In the genomic region with DNA sequence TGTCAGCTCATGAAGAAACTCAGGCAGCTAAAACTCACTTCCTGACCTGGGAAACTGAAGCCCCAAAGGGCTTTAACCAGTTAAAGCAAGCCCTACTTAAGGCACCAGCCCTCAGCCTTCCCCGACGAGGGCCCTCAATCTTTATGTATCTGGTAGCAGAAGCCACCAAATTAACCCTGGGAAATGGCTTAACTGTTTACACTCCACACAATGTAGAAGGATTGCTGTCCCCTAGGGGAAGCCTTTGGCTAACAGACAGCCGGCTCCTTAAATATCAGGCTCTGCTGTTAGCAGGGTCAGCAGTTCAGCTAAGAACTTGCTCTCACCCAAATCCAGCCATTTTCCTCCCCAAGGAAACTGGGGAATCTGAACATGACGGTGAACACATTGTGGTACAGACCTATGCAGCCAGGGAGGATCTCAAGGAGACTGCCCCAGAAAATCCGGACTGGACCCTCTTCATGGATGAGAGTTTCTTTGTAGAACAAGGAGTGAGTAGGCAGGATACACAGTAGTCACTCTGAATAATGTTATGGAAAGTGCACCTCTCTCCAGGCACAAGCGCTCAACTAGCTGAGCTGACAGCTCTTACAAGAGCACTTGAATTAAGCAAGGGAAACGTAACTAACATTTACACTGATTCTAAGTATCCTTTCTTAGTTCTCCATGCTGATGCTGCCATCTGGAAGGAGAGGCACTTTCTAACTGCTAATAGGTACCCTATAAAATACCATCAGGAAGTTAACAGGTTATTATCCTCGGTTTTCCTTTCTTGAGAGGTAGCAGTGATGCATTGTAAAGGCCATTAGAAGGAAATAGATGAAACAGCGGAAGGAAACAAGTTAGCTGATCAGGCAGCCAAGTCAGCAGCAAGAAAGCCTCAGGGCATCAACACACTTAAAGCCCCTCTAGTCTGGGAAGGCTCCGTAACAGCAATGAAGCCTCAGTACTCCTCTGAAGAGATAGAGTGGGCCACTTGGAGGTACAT, we compare ENCODE assay signal across 20 cellular contexts. TPM values are rescaled to one million over a fixed set of nuclear protein-coding genes. Genes with fewer than 3 reads are reported as not detected.
DNase-seq lines count a peak whose midpoint lies in the region; ATAC-seq and TF ChIP-seq lines count a peak whose summit lies in the region.
"Had no signal": no experiment of that assay in that cellular context is flagged by ENCODE, and none has a peak within 500 bp of the region (broad histone marks: within the 10 kb centered on the region; RNA-seq: fewer than 3 reads in every experiment).

No MANE protein-coding gene starts in this region.

- peaks cover 12% of the 10 kb centered on the region for H3K27me3 Mint-ChIP-seq in activated CD4-positive, alpha-beta T cell treated with anti-CD3 and anti-CD28 coated beads, Interleukin-2, amount 10 ng/mL, durations not matched to agents 24 days and 14 days

- no peak overlapping the region for H3K27ac Mint-ChIP-seq in activated CD4-positive, alpha-beta T cell treated with anti-CD3 and anti-CD28 coated beads, Interleukin-2, amount 10 ng/mL, durations not matched to agents 24 days and 14 days
- H3K27ac Mint-ChIP-seq: CD4-positive, CD25-positive, alpha-beta regulatory T cell had no signal

- no peaks in the 10 kb centered on the region for H3K4me1 ChIP-seq in left lung
- H3K4me1 ChIP-seq: BLaER1, SJCRH30 had no signal

- H3K27me3 ChIP-seq in left lung, result peaks cover 0 to 14% of the 10 kb centered on the region in 2 donors
- H3K27me3 ChIP-seq: BLaER1, SJCRH30 had no signal

- H3K36me3 ChIP-seq in SK-N-MC (ENCODE audit: insufficient read depth, low read length), result no peaks in the 10 kb centered on the region
- H3K36me3 ChIP-seq in left lung, result no peaks in the 10 kb centered on the region
- H3K36me3 ChIP-seq: BLaER1, SJCRH30 had no signal

- H3K4me1 Mint-ChIP-seq in activated CD4-positive, alpha-beta T cell treated with anti-CD3 and anti-CD28 coated beads, Interleukin-2, amount 10 ng/mL, durations not matched to agents 24 days and 14 days, result no peaks in the 10 kb centered on the region

- H3K27ac ChIP-seq in SK-N-MC, result peak overlapping the region; percentile 82
- H3K27ac ChIP-seq in left lung, result no peak overlapping the region
- H3K27ac ChIP-seq: BLaER1, SJCRH30 had no signal

- DNase-seq in activated CD4-positive, alpha-beta T cell treated with anti-CD3 and anti-CD28 coated beads, Interleukin-2, amount 10 ng/mL, durations not matched to agents 24 days and 14 days, result peak; percentile 49
- no peak for DNase-seq in activated CD4-positive, alpha-beta T cell treated with anti-CD3 and anti-CD28 coated beads, Interleukin-2, amount 50 U/mL, for 1 hour
- peak; percentile 96 for DNase-seq in SK-N-MC (ENCODE audit: low read depth, low spot score)
- DNase-seq in left lung, result no peak
- no peak for DNase-seq in posterior vena cava (ENCODE audit: low spot score)
- DNase-seq: CD4-positive, CD25-positive, alpha-beta regulatory T cell; GF-D8; Kasumi-1; MV-4-11; NCI-H1105; NCI-H1436 treated with DMSO at 0.1 percent for 48 hours; NCI-H1930; NCI-H2107; NCI-H226; NCI-H510A; SJCRH30 had no signal

- H3K4me3 Mint-ChIP-seq in activated CD4-positive, alpha-beta T cell treated with anti-CD3 and anti-CD28 coated beads, Interleukin-2, amount 10 ng/mL, durations not matched to agents 24 days and 14 days, result no peak overlapping the region
- H3K4me3 Mint-ChIP-seq: CD4-positive, CD25-positive, alpha-beta regulatory T cell had no signal

- H3K9me3 ChIP-seq in SK-N-MC (ENCODE audit: low read depth, low read length), result no peaks in the 10 kb centered on the region
- H3K9me3 ChIP-seq in left lung, result no peaks in the 10 kb centered on the region
- H3K9me3 ChIP-seq: BLaER1, SJCRH30 had no signal

- intact Hi-C loops in activated CD4-positive, alpha-beta T cell treated with anti-CD3 and anti-CD28 coated beads, Interleukin-2, amount 10 ng/mL, durations not matched to agents 24 days and 14 days (cut with micrococcal nuclease), result no loop called here
- intact Hi-C loops in left lung (cut with DNase I) (no loop called here), posterior vena cava (cut with DNase I) (no loop called here)

- ATAC-seq in left lung (peak; percentile 80), HG02973 (IDR thresholded peaks at IDR 0.05; ENCODE audit: unreplicated experiment) (no peak), GM19324 (IDR thresholded peaks at IDR 0.05; ENCODE audit: low FRiP score, unreplicated experiment) (no peak)
- ATAC-seq: HepG2 had no signal

- H3K9ac ChIP-seq in SK-N-MC (ENCODE audit: insufficient read length), result peak overlapping the region; percentile 27
- H3K9ac ChIP-seq: BLaER1 had no signal

- no peaks in the 10 kb centered on the region for H3K36me3 Mint-ChIP-seq in activated CD4-positive, alpha-beta T cell treated with anti-CD3 and anti-CD28 coated beads, Interleukin-2, amount 10 ng/mL, durations not matched to agents 24 days and 14 days (ENCODE audit: low read depth)
- H3K36me3 Mint-ChIP-seq: CD4-positive, CD25-positive, alpha-beta regulatory T cell had no signal

- peak overlapping the region; percentile 62 for H3K4me3 ChIP-seq in SK-N-MC
- H3K4me3 ChIP-seq in left lung, result no peak overlapping the region
- H3K4me3 ChIP-seq: BLaER1, SJCRH30 had no signal

- no peak for TF ChIP-seq CTCF in left lung (IDR thresholded peaks at IDR 0.05)

- H3K9me3 Mint-ChIP-seq in activated CD4-positive, alpha-beta T cell treated with anti-CD3 and anti-CD28 coated beads, Interleukin-2, amount 10 ng/mL, durations not matched to agents 24 days and 14 days, result no peaks in the 10 kb centered on the region

RNA-seq across cellular contexts. Expression of a gene that starts 9.6 kb away (rescaled TPM):
- total RNA-seq in activated CD4-positive, alpha-beta T cell treated with anti-CD3 and anti-CD28 coated beads, Interleukin-2, amount 10 ng/mL, durations not matched to agents 24 days and 14 days, result 44.5 and 44.6 TPM in 2 replicates
- total RNA-seq in left lung (10 to 100 TPM; 18.4 to 20.5 TPM), posterior vena cava (10 to 100 TPM; 23.6 to 28.2 TPM)

Comparison
In these comparisons a context has a peak if more than half of its experiments do, and no peak if none do; other contexts are left out.
1. DNase-seq: peak in activated CD4-positive, alpha-beta T cell treated with anti-CD3 and anti-CD28 coated beads, Interleukin-2, amount 10 ng/mL, durations not matched to agents 24 days and 14 days (single experiment) and SK-N-MC (single experiment); none in activated CD4-positive, alpha-beta T cell treated with anti-CD3 and anti-CD28 coated beads, Interleukin-2, amount 50 U/mL, for 1 hour (single experiment), left lung (0 of 2) and posterior vena cava (single experiment).